In genomic region chr4:182144621-182145359, GRCh38 we compare ENCODE assay signal across 8 cellular contexts.
DNase-seq lines count a peak whose midpoint lies in the region; ATAC-seq and TF ChIP-seq lines count a peak whose summit lies in the region.

No MANE protein-coding gene starts in this region.

- 1% methylated on average over 38 of the region's 95 CpGs for WGBS in hepatocyte (ENCODE audit: low lambda C conversion rate, missing lambda C conversion rate)
- WGBS in smooth muscle cell (ENCODE audit: low lambda C conversion rate), result 2% methylated on average over 18 of the region's 95 CpGs

- H3K27ac ChIP-seq in hepatocyte, result peak overlapping the region; percentile 88
- H3K27ac ChIP-seq in smooth muscle cell (ENCODE audit: low read depth), result peak overlapping the region; percentile 88

- H3K9me3 ChIP-seq in HAP-1, result no peaks in the 10 kb centered on the region
- no peaks in the 10 kb centered on the region for H3K9me3 ChIP-seq in hepatocyte (ENCODE audit: low read depth)
- H3K9me3 ChIP-seq in smooth muscle cell (replicated peaks; ENCODE audit: low read depth), result no peaks in the 10 kb centered on the region

- H2AFZ ChIP-seq in hepatocyte (peak overlapping the region; percentile 71), smooth muscle cell (ENCODE audit: low read depth) (peak overlapping the region; percentile 80)

- TF ChIP-seq CTCF in WTC11 (IDR thresholded peaks at IDR 0.05) (no peak), hepatocyte (IDR thresholded peaks at IDR 0.05; ENCODE audit: poor library complexity) (no peak), smooth muscle cell (IDR thresholded peaks at IDR 0.05; ENCODE audit: borderline replicate concordance, insufficient read depth, poor library complexity, severe bottlenecking) (no peak)

- POLR2A ChIA-PET in WTC11 (lab: Charles Lee), result interaction anchor here (1.0 kb wide), 1 partner anchor 41 kb away, joined by 3 read pairs; no protein-coding TSS in a partner anchor

- peak; percentile 38 for DNase-seq in EH (ENCODE audit: low read depth)
- peak in 1 of 2 experiments; percentile 62 for DNase-seq in HAP-1 (ENCODE audit: low spot score in 2 of 2)
- peak; percentile 57 for DNase-seq in WTC11 (ENCODE audit: low spot score)
- DNase-seq in hepatocyte (ENCODE audit: low spot score), result peak; percentile 75
- DNase-seq in smooth muscle cell (lab: John Stamatoyannopoulos, UW; ENCODE audit: unreplicated experiment), result peak; percentile 19
- DNase-seq in OCI-M1 (lab: John Stamatoyannopoulos, UW), result no peak
- DNase-seq in Ammon's horn (ENCODE audit: low spot score), result no peak

- H3K36me3 Mint-ChIP-seq in WTC11, result no peaks in the 10 kb centered on the region

- H3F3A ChIP-seq in smooth muscle cell (ENCODE audit: low read depth), result no peaks in the 10 kb centered on the region

- peaks cover 27% of the 10 kb centered on the region for H3K27me3 Mint-ChIP-seq in WTC11 (ENCODE audit: low read depth)

- H3K9me2 ChIP-seq in hepatocyte (replicated peaks; ENCODE audit: insufficient read depth), result no peaks in the 10 kb centered on the region

- CTCF ChIA-PET in WTC11 (lab: Charles Lee), result interaction anchor here (1.5 kb wide), 1 partner anchor 120 kb away, joined by 4 read pairs; no protein-coding TSS in a partner anchor

- H3K27ac Mint-ChIP-seq in WTC11, result peak overlapping the region; percentile 64

- peak overlapping the region; percentile 87 for H3K9ac ChIP-seq in smooth muscle cell (ENCODE audit: low read depth)

- H3K27me3 ChIP-seq in HAP-1 (ENCODE audit: low read depth) (no peaks in the 10 kb centered on the region), hepatocyte (peaks cover 8% of the 10 kb centered on the region), smooth muscle cell (ENCODE audit: low read depth) (no peaks in the 10 kb centered on the region)

- H3K4me3 Mint-ChIP-seq in WTC11, result peak overlapping the region; percentile 90

- H3K4me2 ChIP-seq in hepatocyte (peak overlapping the region; percentile 96), smooth muscle cell (peak overlapping the region; percentile 92)

- peak overlapping the region; percentile 78 for H3K4me3 ChIP-seq in HAP-1
- H3K4me3 ChIP-seq in hepatocyte, result peak overlapping the region; percentile 83
- H3K4me3 ChIP-seq in smooth muscle cell, result peak overlapping the region; percentile 91

- no peaks in the 10 kb centered on the region; the same call in 1 of the 2 replicates for H3K36me3 ChIP-seq in HAP-1 (replicated peaks)
- no peaks in the 10 kb centered on the region for H3K36me3 ChIP-seq in hepatocyte (replicated peaks; ENCODE audit: insufficient read depth, low read depth)
- no peaks in the 10 kb centered on the region for H3K36me3 ChIP-seq in smooth muscle cell (ENCODE audit: low read depth)

- H3K79me2 ChIP-seq in hepatocyte (peaks cover 37% of the 10 kb centered on the region), smooth muscle cell (ENCODE audit: low read depth) (peaks cover 61% of the 10 kb centered on the region)

- H3K4me1 ChIP-seq in HAP-1 (peaks cover 39% of the 10 kb centered on the region), hepatocyte (ENCODE audit: insufficient read depth) (peaks cover 11% of the 10 kb centered on the region), smooth muscle cell (ENCODE audit: low read depth) (peaks cover 48% of the 10 kb centered on the region)

- ATAC-seq in WTC11 (peak; percentile 14), HG03520 (IDR thresholded peaks at IDR 0.05; ENCODE audit: unreplicated experiment) (no peak)

- H3K9me3 Mint-ChIP-seq in WTC11, result no peaks in the 10 kb centered on the region

- no peaks in the 10 kb centered on the region for H4K20me1 ChIP-seq in hepatocyte (ENCODE audit: insufficient read depth, poor library complexity, severe bottlenecking)
- H4K20me1 ChIP-seq in smooth muscle cell (ENCODE audit: low read depth), result peaks cover 6% of the 10 kb centered on the region

- in situ Hi-C loops in HAP-1 (cut with MboI; ENCODE audit: low sequenced_read_pairs), result no loop called here

- peaks cover 59% of the 10 kb centered on the region for H3K4me1 Mint-ChIP-seq in WTC11

TF ChIP-seq in WTC11, 78 proteins besides CTCF, POLR2A, EP300 and RAD21:
- TF ChIP-seq HMGXB4 (CRISPR knock-in tag; IDR thresholded peaks at IDR 0.05) (peak; percentile 73; the same call in 1 of the 2 replicates), KAT7 (CRISPR knock-in tag; IDR thresholded peaks at IDR 0.05; ENCODE audit: borderline replicate concordance) (peak; percentile 14; the same call in 1 of the 2 replicates), ZNF219 (CRISPR knock-in tag; IDR thresholded peaks at IDR 0.05; ENCODE audit: borderline replicate concordance) (0 out of 2 replicates have a peak, but pooled peaks have one; percentile 16), ETV6 (CRISPR knock-in tag; IDR thresholded peaks at IDR 0.05) (no peak), CREM (CRISPR knock-in tag; IDR thresholded peaks at IDR 0.05) (0 out of 2 replicates have a peak, but pooled peaks have one; percentile 39), FOXP4 (CRISPR knock-in tag; IDR thresholded peaks at IDR 0.05) (no peak), ZNF423 (CRISPR knock-in tag; IDR thresholded peaks at IDR 0.05) (0 out of 2 replicates have a peak, but pooled peaks have one; percentile 12), MAX (CRISPR knock-in tag; IDR thresholded peaks at IDR 0.05) (0 out of 2 replicates have a peak, but pooled peaks have one; percentile 22)

Comparison
In these comparisons a context has a peak if more than half of its experiments do, and no peak if none do; other contexts are left out.
1. DNase-seq: peak in EH (single experiment), WTC11 (single experiment), hepatocyte (single experiment) and smooth muscle cell (single experiment); none in OCI-M1 (single experiment) and Ammon's horn (single experiment).
2. Peak in every context shown above with its lines, with median percentiles within 50 percentile points of each other: H3K4me3 ChIP-seq.